In genomic region chr2:88626171-88627054, GRCh38 we compare ENCODE assay signal across 8 cellular contexts. TPM values are rescaled to one million over a fixed set of nuclear protein-coding genes. Genes with fewer than 3 reads are reported as not detected.
A peak's percentile ranks its signal among the peaks of the same experiment; 100 is the strongest.
DNase-seq lines count a peak whose midpoint lies in the region; ATAC-seq and TF ChIP-seq lines count a peak whose summit lies in the region.

No MANE protein-coding gene starts in this region.

- H3K27ac Mint-ChIP-seq in activated T-cell treated with anti-CD3 and anti-CD28 coated beads, Interleukin-2, amount 50 U/mL, for 24 hours, result peak overlapping the region; percentile 94
- no peak overlapping the region for H3K27ac Mint-ChIP-seq in natural killer cell

- 5 to 7% methylated on average over 13 to 19 of the region's 54 CpGs for WGBS in esophagus squamous epithelium, 2 donors
- WGBS in stomach, 5 donors, result 1 to 5% (median 2%) methylated on average over 19 to 54 of the region's 54 CpGs

- H3K4me1 Mint-ChIP-seq in activated T-cell treated with anti-CD3 and anti-CD28 coated beads, Interleukin-2, amount 50 U/mL, for 24 hours (ENCODE audit: low read depth), result peaks cover 29% of the 10 kb centered on the region
- H3K4me1 Mint-ChIP-seq in natural killer cell, result peaks cover 6% of the 10 kb centered on the region in 2 donors

- no peak for TF ChIP-seq CTCF in C4-2B (conservative IDR thresholded peaks at IDR 0.05)
- TF ChIP-seq CTCF in esophagus squamous epithelium (IDR thresholded peaks at IDR 0.05), result no peak
- TF ChIP-seq CTCF in natural killer cell (IDR thresholded peaks at IDR 0.05), result no peak
- TF ChIP-seq CTCF in stomach (IDR thresholded peaks at IDR 0.05), result no peak

- H3K9me3 ChIP-seq in MG63, result no peaks in the 10 kb centered on the region
- no peaks in the 10 kb centered on the region for H3K9me3 ChIP-seq in esophagus squamous epithelium
- H3K9me3 ChIP-seq in stomach, result no peaks in the 10 kb centered on the region

- H3K27me3 Mint-ChIP-seq in activated T-cell treated with anti-CD3 and anti-CD28 coated beads, Interleukin-2, amount 50 U/mL, for 24 hours, result no peaks in the 10 kb centered on the region
- H3K27me3 Mint-ChIP-seq in natural killer cell (ENCODE audit: low read depth in 2 of 2), result no peaks in the 10 kb centered on the region

- no peak for TF ChIP-seq POLR2A in esophagus squamous epithelium (IDR thresholded peaks at IDR 0.05)
- TF ChIP-seq POLR2A in stomach (IDR thresholded peaks at IDR 0.05), result no peak

- H3K36me3 Mint-ChIP-seq in activated T-cell treated with anti-CD3 and anti-CD28 coated beads, Interleukin-2, amount 50 U/mL, for 24 hours (ENCODE audit: low read depth), result peaks cover 13% of the 10 kb centered on the region
- no peaks in the 10 kb centered on the region for H3K36me3 Mint-ChIP-seq in natural killer cell

- H3K4me3 Mint-ChIP-seq in activated T-cell treated with anti-CD3 and anti-CD28 coated beads, Interleukin-2, amount 50 U/mL, for 24 hours, result peak overlapping the region; percentile 92
- peak overlapping the region; percentile 91 for H3K4me3 Mint-ChIP-seq in natural killer cell

- peaks cover 2% of the 10 kb centered on the region; the same call in 1 of the 2 replicates for H3K36me3 ChIP-seq in MG63
- H3K36me3 ChIP-seq in esophagus squamous epithelium, result no peaks in the 10 kb centered on the region
- H3K36me3 ChIP-seq in stomach, result no peaks in the 10 kb centered on the region

- peak; percentile 7 for ATAC-seq in GM21528 (IDR thresholded peaks at IDR 0.05; ENCODE audit: low FRiP score, unreplicated experiment)
- peak in 1 of 3 donors; percentile 3 for ATAC-seq in natural killer cell

- intact Hi-C loops in esophagus squamous epithelium (cut with DNase I) (no loop called here), natural killer cell (cut with micrococcal nuclease) (loop anchor here (1.0 to 5.0 kb wide), 5 partner anchors 12 to 64 kb away; partner anchors contain the start of gene RPIA), stomach (cut with DNase I; ENCODE audit: low total_unique reads) (no loop called here)

- peaks cover 5 to 63% (median 30%) of the 10 kb centered on the region in 3 donors for H3K4me1 ChIP-seq in esophagus squamous epithelium
- H3K4me1 ChIP-seq in stomach, result peaks cover 24 to 60% (median 48%) of the 10 kb centered on the region in 4 donors

- H3K27ac ChIP-seq in C4-2B (peak overlapping the region; percentile 86), esophagus squamous epithelium (peak overlapping the region; percentile 96 to 98 (median 97)), stomach (peak overlapping the region; percentile 96 to 99 (median 98))

- DNase-seq in MG63 (peak; percentile 11), esophagus squamous epithelium (lab: John Stamatoyannopoulos, UW) (no peak), natural killer cell (peak; percentile 60), stomach (peak; percentile 47), GDM1 (lab: John Stamatoyannopoulos, UW) (no peak)
- DNase-seq in activated T-cell treated with anti-CD3 and anti-CD28 coated beads, Interleukin-2, amount 50 U/mL, for 24 hours, result peak; percentile 71

- no peak for TF ChIP-seq EP300 in stomach (IDR thresholded peaks at IDR 0.05)

- H3K9me3 Mint-ChIP-seq in activated T-cell treated with anti-CD3 and anti-CD28 coated beads, Interleukin-2, amount 50 U/mL, for 24 hours, result no peaks in the 10 kb centered on the region
- no peaks in the 10 kb centered on the region for H3K9me3 Mint-ChIP-seq in natural killer cell

- H3K27me3 ChIP-seq in MG63 (no peaks in the 10 kb centered on the region), esophagus squamous epithelium (no peaks in the 10 kb centered on the region), stomach (no peaks in the 10 kb centered on the region)

- H3K4me3 ChIP-seq in MG63 (peak overlapping the region; percentile 94), esophagus squamous epithelium (peak overlapping the region; percentile 74 to 97 (median 91)), stomach (peak overlapping the region; percentile 76 to 93 (median 82))

RNA-seq across cellular contexts. Expression of gene EIF2AK3, which starts 0.9 kb away (rescaled TPM):
- total RNA-seq in MG63 (2014; rRNA removed; shearing (Covaris generic); ENCODE audit: low replicate concordance), result 10.4 and 11.7 TPM in 2 replicates
- total RNA-seq in esophagus squamous epithelium (10 to 100 TPM; 12.2 to 16.9 (median 16.7) TPM), natural killer cell (10 to 100 TPM; 29.9 to 43.7 (median 33.4) TPM), stomach (10 to 100 TPM; 33.3 to 92.3 (median 57.7) TPM)
- polyA plus RNA-seq in stomach, result 1 to 10 TPM; 4.8 to 7.6 (median 6.6) TPM

Comparison
In these comparisons a context has a peak if more than half of its experiments do, and no peak if none do; other contexts are left out.
1. DNase-seq: peak in MG63 (single experiment), activated T-cell treated with anti-CD3 and anti-CD28 coated beads, Interleukin-2, amount 50 U/mL, for 24 hours (single experiment), natural killer cell (single experiment) and stomach (single experiment); none in esophagus squamous epithelium (single experiment) and GDM1 (single experiment).
2. Peak in every context shown above with its lines, with median percentiles within 50 percentile points of each other: H3K27ac ChIP-seq and H3K4me3 ChIP-seq.